24 cellular contexts compared by ENCODE assay signal in the genomic region with DNA sequence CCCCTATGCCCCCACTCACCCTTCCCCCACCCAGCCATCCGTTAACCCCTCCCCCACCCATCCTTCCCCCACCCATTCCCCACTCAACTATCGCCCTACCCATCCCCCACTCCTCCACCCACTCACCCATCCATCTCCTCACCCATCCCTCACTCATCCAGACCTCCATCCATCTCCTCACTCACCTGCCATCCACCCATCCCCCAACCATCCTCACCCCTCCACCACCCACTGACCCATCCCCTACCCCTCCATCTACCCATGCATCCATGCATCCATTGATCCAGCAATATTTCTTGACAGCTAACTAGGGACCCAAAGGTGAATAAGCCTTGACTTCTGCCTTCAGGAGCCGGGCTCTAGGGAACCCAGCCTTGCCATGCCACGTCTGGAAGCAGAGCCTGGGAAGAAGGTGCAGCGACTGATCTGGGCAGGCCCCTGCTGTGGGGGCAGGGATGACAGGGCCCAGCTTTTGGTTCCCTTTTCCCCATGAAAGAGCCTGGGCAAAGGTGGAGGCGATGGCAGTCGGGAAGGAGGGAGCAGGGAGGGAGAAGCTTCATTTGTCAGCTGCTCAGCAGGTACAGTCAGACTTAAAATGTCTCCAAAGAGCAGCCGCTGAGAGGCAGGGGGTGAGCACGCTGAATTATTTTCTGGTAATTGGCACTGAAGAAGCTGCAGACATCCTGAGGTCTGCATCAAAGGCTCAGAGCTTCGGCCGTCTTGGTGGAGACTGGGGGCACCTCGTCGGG. TPM values are rescaled to one million over a fixed set of nuclear protein-coding genes. Genes with fewer than 3 reads are reported as not detected.
DNase-seq lines count a peak whose midpoint lies in the region; ATAC-seq and TF ChIP-seq lines count a peak whose summit lies in the region.
"Had no signal": no experiment of that assay in that cellular context is flagged by ENCODE, and none has a peak within 500 bp of the region (broad histone marks: within the 10 kb centered on the region; RNA-seq: fewer than 3 reads in every experiment).

No MANE protein-coding gene starts in this region.

- H3K4me1 Mint-ChIP-seq in activated naive CD8-positive, alpha-beta T cell treated with anti-CD3 and anti-CD28 coated beads, Interleukin-2, amount 50 U/mL, for 24 hours: no peaks in the 10 kb centered on the region
- H3K4me1 Mint-ChIP-seq: CD4-positive, alpha-beta memory T cell had no signal

- TF ChIP-seq POLR2A in spleen (IDR thresholded peaks at IDR 0.05): no peak
- TF ChIP-seq POLR2A in breast epithelium (IDR thresholded peaks at IDR 0.05): no peak

- intact Hi-C loops in spleen (cut with DNase I; ENCODE audit: low total_unique reads) (no loop called here), breast epithelium (cut with DNase I; ENCODE audit: low total_unique reads) (no loop called here)

- H3K9me2 ChIP-seq in neural cell (ENCODE audit: insufficient read depth, low read length): no peaks in the 10 kb centered on the region

- no peaks in the 10 kb centered on the region for H3K79me2 ChIP-seq in neural cell (replicated peaks; ENCODE audit: insufficient read depth, low read length)

- H3K27ac Mint-ChIP-seq in activated naive CD8-positive, alpha-beta T cell treated with anti-CD3 and anti-CD28 coated beads, Interleukin-2, amount 50 U/mL, for 24 hours: no peak overlapping the region
- H3K27ac Mint-ChIP-seq: CD4-positive, alpha-beta memory T cell had no signal

- 47 to 61% (median 54%) methylated on average over 13 of the region's 13 CpGs for WGBS in spleen, 5 donors

- H3K9me3 Mint-ChIP-seq in activated naive CD8-positive, alpha-beta T cell treated with anti-CD3 and anti-CD28 coated beads, Interleukin-2, amount 50 U/mL, for 24 hours: no peaks in the 10 kb centered on the region

- H3K27me3 ChIP-seq in neural cell (ENCODE audit: insufficient read depth, low read depth, low read length) (no peaks in the 10 kb centered on the region), spleen (replicated peaks in 1 of 7) (peaks cover 0 to 15% (median 0%) of the 10 kb centered on the region in 7 donors), breast epithelium (no peaks in the 10 kb centered on the region)
- H3K27me3 ChIP-seq: BLaER1 treated with 17β-estradiol and CSF1 and Interleukin-3, amounts not matched to agents 10 nM and 100 nM had no signal

- peak overlapping the region; percentile 55 for H3K9ac ChIP-seq in neural cell (ENCODE audit: low read length)
- H3K9ac ChIP-seq: BLaER1 treated with 17β-estradiol and CSF1 and Interleukin-3, amounts not matched to agents 10 nM and 100 nM had no signal

- H3K9me3 ChIP-seq in neural cell (ENCODE audit: low read length): no peaks in the 10 kb centered on the region
- H3K9me3 ChIP-seq in spleen: peaks cover 0 to 11% (median 0%) of the 10 kb centered on the region in 8 donors
- H3K9me3 ChIP-seq in breast epithelium: no peaks in the 10 kb centered on the region

- no peak for ATAC-seq in activated naive CD8-positive, alpha-beta T cell treated with anti-CD3 and anti-CD28 coated beads, Interleukin-2, amount 50 U/mL, for 24 hours
- no peak for ATAC-seq in GM21515 (IDR thresholded peaks at IDR 0.05; ENCODE audit: unreplicated experiment)
- ATAC-seq: HCT116 had no signal

- DNase-seq in NCI-H2227 (lab: John Stamatoyannopoulos, UW; ENCODE audit: unreplicated experiment): peak; percentile 41
- DNase-seq in NCI-H2227 treated with DMSO at 0.1 percent for 48 hours (lab: John Stamatoyannopoulos, UW): no peak
- DNase-seq in cerebellum (ENCODE audit: low spot score): peak; percentile 53
- peak; percentile 51 for DNase-seq in spleen
- DNase-seq in activated naive CD8-positive, alpha-beta T cell treated with anti-CD3 and anti-CD28 coated beads, Interleukin-2, amount 50 U/mL, for 24 hours: no peak
- DNase-seq in breast epithelium (ENCODE audit: low spot score in 2 of 2): no peak
- DNase-seq: CD4-positive, alpha-beta memory T cell; DND-41; GOT3; KG1; NCI-H1092; NCI-H1436 treated with DMSO at 0.1 percent for 48 hours; NCI-H1930; NCI-H345; NCI-H524; NCI-H774; NK-92 treated with Interleukin-12 subunit alpha and Interleukin-12 subunit beta, amount 100 ng/mL, for 24 hours; SIG-M5 had no signal

- no peaks in the 10 kb centered on the region for H3K36me3 ChIP-seq in neural cell (ENCODE audit: insufficient read depth, low read length)
- H3K36me3 ChIP-seq in spleen: no peaks in the 10 kb centered on the region
- no peaks in the 10 kb centered on the region for H3K36me3 ChIP-seq in breast epithelium
- H3K36me3 ChIP-seq: BLaER1 treated with 17β-estradiol and CSF1 and Interleukin-3, amounts not matched to agents 10 nM and 100 nM had no signal

- H4K20me1 ChIP-seq in neural cell (ENCODE audit: insufficient read depth): no peaks in the 10 kb centered on the region
- H4K20me1 ChIP-seq: BLaER1 treated with 17β-estradiol and CSF1 and Interleukin-3, amounts not matched to agents 10 nM and 100 nM had no signal

- H3K4me3 ChIP-seq in neural cell (ENCODE audit: low read length): peak overlapping the region; percentile 38
- no peak overlapping the region for H3K4me3 ChIP-seq in spleen
- H3K4me3 ChIP-seq in breast epithelium: no peak overlapping the region
- H3K4me3 ChIP-seq: BLaER1 treated with 17β-estradiol and CSF1 and Interleukin-3, amounts not matched to agents 10 nM and 100 nM had no signal

- H3K27ac ChIP-seq in neural cell (ENCODE audit: low read length): peak overlapping the region; percentile 42
- peak overlapping the region in 6 of 8 donors; percentile 6 to 60 (median 32) for H3K27ac ChIP-seq in spleen
- H3K27ac ChIP-seq in breast epithelium: no peak overlapping the region
- H3K27ac ChIP-seq: 22Rv1; BLaER1 treated with 17β-estradiol and CSF1 and Interleukin-3, amounts not matched to agents 10 nM and 100 nM; RWPE1 had no signal

- H3K27me3 Mint-ChIP-seq in activated naive CD8-positive, alpha-beta T cell treated with anti-CD3 and anti-CD28 coated beads, Interleukin-2, amount 50 U/mL, for 24 hours: peaks cover 5% of the 10 kb centered on the region

- no peak for TF ChIP-seq RAD21 in neural cell (conservative IDR thresholded peaks at IDR 0.05)

- peak overlapping the region; percentile 10 for H3K4me2 ChIP-seq in neural cell (ENCODE audit: low read length)
- H3K4me2 ChIP-seq: BLaER1 treated with 17β-estradiol and CSF1 and Interleukin-3, amounts not matched to agents 10 nM and 100 nM had no signal

- H2AFZ ChIP-seq in neural cell (ENCODE audit: low read depth, low read length): peak overlapping the region; percentile 65

- H3F3A ChIP-seq in neural cell (ENCODE audit: insufficient read depth, low read length, poor library complexity, severe bottlenecking): no peaks in the 10 kb centered on the region

- peaks cover 0 to 32% (median 14%) of the 10 kb centered on the region in 6 donors for H3K4me1 ChIP-seq in spleen
- no peaks in the 10 kb centered on the region for H3K4me1 ChIP-seq in breast epithelium
- H3K4me1 ChIP-seq: BLaER1 treated with 17β-estradiol and CSF1 and Interleukin-3, amounts not matched to agents 10 nM and 100 nM had no signal

- no peak for TF ChIP-seq CTCF in neural cell (IDR thresholded peaks at IDR 0.05; ENCODE audit: poor library complexity, severe bottlenecking)
- TF ChIP-seq CTCF in spleen (IDR thresholded peaks at IDR 0.05 in 8 of 11, conservative IDR thresholded peaks at IDR 0.05 in 3 of 11): no peak
- no peak for TF ChIP-seq CTCF in breast epithelium (IDR thresholded peaks at IDR 0.05)

- no peak for TF ChIP-seq EP300 in neural cell (conservative IDR thresholded peaks at IDR 0.05; ENCODE audit: poor library complexity, severe bottlenecking)

- no peak overlapping the region for H3K4me3 Mint-ChIP-seq in activated naive CD8-positive, alpha-beta T cell treated with anti-CD3 and anti-CD28 coated beads, Interleukin-2, amount 50 U/mL, for 24 hours
- H3K4me3 Mint-ChIP-seq: CD4-positive, alpha-beta memory T cell had no signal

- no peaks in the 10 kb centered on the region for H3K36me3 Mint-ChIP-seq in activated naive CD8-positive, alpha-beta T cell treated with anti-CD3 and anti-CD28 coated beads, Interleukin-2, amount 50 U/mL, for 24 hours (ENCODE audit: low read depth)
- H3K36me3 Mint-ChIP-seq: CD4-positive, alpha-beta memory T cell had no signal

TF ChIP-seq in neural cell, 6 proteins besides CTCF, POLR2A, EP300 and RAD21:
- TF ChIP-seq POLR2AphosphoS5 (IDR thresholded peaks at IDR 0.05): no peak
- no peak for TF ChIP-seq SMC3 (conservative IDR thresholded peaks at IDR 0.05; ENCODE audit: poor library complexity)

RNA-seq across cellular contexts. Expression of gene DOC2B, which starts 23.2 kb away (rescaled TPM):
- 32.5 TPM for total RNA-seq in cerebellum
- 4.8 TPM in 2 replicates for polyA plus RNA-seq in neural cell
- polyA minus RNA-seq in neural cell: 12.8 and 14.1 TPM in 2 replicates
- total RNA-seq in spleen: 10 to 100 TPM in 3 of 7 donors, 1 to 10 TPM in 4; 3.0 to 17.0 (median 7.5) TPM
- 1 to 10 TPM in 2 of 3 donors, under 1 TPM in 1; 0.91 to 3.1 (median 1.1) TPM for polyA plus RNA-seq in spleen
- total RNA-seq in breast epithelium: 10 to 100 TPM in 1 of 3 donors, 1 to 10 TPM in 2; 5.9 to 22.9 (median 6.7) TPM
- polyA plus RNA-seq: CD4-positive, alpha-beta memory T cell had no signal

Comparison
In these comparisons a context has a peak if more than half of its experiments do, and no peak if none do; other contexts are left out.
1. DNase-seq: peak in NCI-H2227 (single experiment), cerebellum (single experiment) and spleen (single experiment); none in NCI-H2227 treated with DMSO at 0.1 percent for 48 hours (single experiment), activated naive CD8-positive, alpha-beta T cell treated with anti-CD3 and anti-CD28 coated beads, Interleukin-2, amount 50 U/mL, for 24 hours (single experiment) and breast epithelium (0 of 2).
2. H3K27ac ChIP-seq: peak in neural cell (single experiment) and spleen (6 of 8); none in breast epithelium (0 of 2).